ENCODE assay signal across 11 cellular contexts in genomic region chr16:4488486-4488967, GRCh38. TPM values are rescaled to one million over a fixed set of nuclear protein-coding genes. Genes with fewer than 3 reads are reported as not detected.
A peak's percentile ranks its signal among the peaks of the same experiment; 100 is the strongest.
DNase-seq lines count a peak whose midpoint lies in the region; ATAC-seq, FAIRE-seq and TF ChIP-seq lines count a peak whose summit lies in the region.
"Had no signal": no experiment of that assay in that cellular context is flagged by ENCODE, and none has a peak within 500 bp of the region (broad histone marks: within the 10 kb centered on the region; RNA-seq: fewer than 3 reads in every experiment).

No MANE protein-coding gene starts in this region.

- H3K4me3 Mint-ChIP-seq in activated T-cell treated with anti-CD3 and anti-CD28 coated beads, Interleukin-2, amount 50 U/mL, for 24 hours, result no peak overlapping the region
- H3K4me3 Mint-ChIP-seq in activated CD4-positive, alpha-beta memory T cell treated with anti-CD3 and anti-CD28 coated beads, Interleukin-2, amount 10 ng/mL, durations not matched to agents 7 days and 5 days, result peak overlapping the region; percentile 55

- no peak overlapping the region for H3K9ac ChIP-seq in kidney (ENCODE audit: low read length in 2 of 2)

- H3K27me3 Mint-ChIP-seq in activated T-cell treated with anti-CD3 and anti-CD28 coated beads, Interleukin-2, amount 50 U/mL, for 24 hours, result no peaks in the 10 kb centered on the region
- no peaks in the 10 kb centered on the region for H3K27me3 Mint-ChIP-seq in activated CD4-positive, alpha-beta memory T cell treated with anti-CD3 and anti-CD28 coated beads, Interleukin-2, amount 10 ng/mL, durations not matched to agents 7 days and 5 days

- no peak for FAIRE-seq in kidney (lab: Jason Lieb, UNC)

- H3K27me3 ChIP-seq in thymus (ENCODE audit: control insufficient read depth, insufficient read depth), result no peaks in the 10 kb centered on the region

- no peak for TF ChIP-seq CTCF in kidney (IDR thresholded peaks at IDR 0.05; ENCODE audit: borderline replicate concordance, extremely low read depth, insufficient read depth)

- H3K9me3 ChIP-seq in kidney (ENCODE audit: control insufficient read depth in 1 of 2, low read length in 2 of 2) (no peaks in the 10 kb centered on the region), thymus (ENCODE audit: control insufficient read depth) (no peaks in the 10 kb centered on the region)

- POLR2A ChIA-PET in activated CD4-positive, alpha-beta memory T cell treated with anti-CD3 and anti-CD28 coated beads, Interleukin-2, amount 10 ng/mL, durations not matched to agents 7 days and 5 days (lab: Charles Lee), result interaction anchor here (1.0 to 5.1 kb wide), 6 partner anchors 12 to 73 kb away, joined by 3 to 77 read pairs (median 16); partner anchors contain the start of genes HMOX2 and NMRAL1

- WGBS in thymus, result 8% methylated on average over 1 of the region's 1 CpG

- peaks cover 84% of the 10 kb centered on the region for H3K36me3 Mint-ChIP-seq in activated T-cell treated with anti-CD3 and anti-CD28 coated beads, Interleukin-2, amount 50 U/mL, for 24 hours (ENCODE audit: low read depth)
- H3K36me3 Mint-ChIP-seq in activated CD4-positive, alpha-beta memory T cell treated with anti-CD3 and anti-CD28 coated beads, Interleukin-2, amount 10 ng/mL, durations not matched to agents 7 days and 5 days (ENCODE audit: low read depth), result peaks cover 59% of the 10 kb centered on the region

- H3K27ac ChIP-seq in kidney (ENCODE audit: low read depth in 2 of 2, low read length in 2 of 2), result peak overlapping the region; percentile 8 to 83
- H3K27ac ChIP-seq in thymus (ENCODE audit: low read depth), result peak overlapping the region; percentile 85

- ATAC-seq in HG03354 (IDR thresholded peaks at IDR 0.05; ENCODE audit: poor library complexity, severe bottlenecking, unreplicated experiment), result no peak

- peaks cover 68% of the 10 kb centered on the region for H3K4me1 Mint-ChIP-seq in activated T-cell treated with anti-CD3 and anti-CD28 coated beads, Interleukin-2, amount 50 U/mL, for 24 hours (ENCODE audit: low read depth)
- H3K4me1 Mint-ChIP-seq in activated CD4-positive, alpha-beta memory T cell treated with anti-CD3 and anti-CD28 coated beads, Interleukin-2, amount 10 ng/mL, durations not matched to agents 7 days and 5 days, result peaks cover 51% of the 10 kb centered on the region

- no peak for DNase-seq in activated T-cell treated with anti-CD3 and anti-CD28 coated beads, Interleukin-2, amount 50 U/mL, for 24 hours
- DNase-seq in activated T-cell treated with anti-CD3 and anti-CD28 coated beads, Interleukin-2, amount 50 U/mL, for 1 hour, result no peak
- peak; percentile 33 for DNase-seq in activated CD4-positive, alpha-beta memory T cell treated with anti-CD3 and anti-CD28 coated beads, Interleukin-2, amount 10 ng/mL, durations not matched to agents 7 days and 5 days
- DNase-seq in kidney (no peak), NCI-H2171 treated with DMSO at 0.1 percent for 48 hours (lab: John Stamatoyannopoulos, UW) (no peak), GM19240 (ENCODE audit: insufficient read length, low spot score) (no peak)
- DNase-seq: activated CD8-positive, alpha-beta memory T cell treated with anti-CD3 and anti-CD28 coated beads, Interleukin-2, amount 50 U/mL, for 4 hours; NCI-H2107; SIG-M5 had no signal

- H3K4me1 ChIP-seq in kidney (ENCODE audit: control insufficient read depth in 1 of 2, insufficient read depth in 1 of 2, low read depth in 1 of 2, low read length in 2 of 2), result peaks cover 21 to 23% of the 10 kb centered on the region in 2 donors
- peaks cover 16% of the 10 kb centered on the region for H3K4me1 ChIP-seq in thymus (ENCODE audit: control insufficient read depth, insufficient read depth, low read length)

- CTCF ChIA-PET in activated CD4-positive, alpha-beta memory T cell treated with anti-CD3 and anti-CD28 coated beads, Interleukin-2, amount 10 ng/mL, durations not matched to agents 7 days and 5 days (lab: Charles Lee), result interaction anchor here (0.8 to 2.8 kb wide), 8 partner anchors 11 to 60 kb away, joined by 3 to 43 read pairs (median 5); partner anchors contain the start of gene HMOX2

- no peak overlapping the region for H3K4me3 ChIP-seq in kidney (ENCODE audit: low read length in 2 of 2)
- H3K4me3 ChIP-seq in thymus (ENCODE audit: low read length), result no peak overlapping the region

- H3K36me3 ChIP-seq in kidney (ENCODE audit: control insufficient read depth in 1 of 2, insufficient read depth in 2 of 2, low read length in 2 of 2), result peaks cover 5 to 6% of the 10 kb centered on the region in 2 donors
- peaks cover 10% of the 10 kb centered on the region for H3K36me3 ChIP-seq in thymus (ENCODE audit: control insufficient read depth, insufficient read depth)

- H3K27ac Mint-ChIP-seq in activated T-cell treated with anti-CD3 and anti-CD28 coated beads, Interleukin-2, amount 50 U/mL, for 24 hours, result peak overlapping the region; percentile 89
- peak overlapping the region; percentile 97 for H3K27ac Mint-ChIP-seq in activated CD4-positive, alpha-beta memory T cell treated with anti-CD3 and anti-CD28 coated beads, Interleukin-2, amount 10 ng/mL, durations not matched to agents 7 days and 5 days

- intact Hi-C loops in kidney (cut with DNase I), result no loop called here

- H3K9me3 Mint-ChIP-seq in activated T-cell treated with anti-CD3 and anti-CD28 coated beads, Interleukin-2, amount 50 U/mL, for 24 hours, result no peaks in the 10 kb centered on the region
- no peaks in the 10 kb centered on the region for H3K9me3 Mint-ChIP-seq in activated CD4-positive, alpha-beta memory T cell treated with anti-CD3 and anti-CD28 coated beads, Interleukin-2, amount 10 ng/mL, durations not matched to agents 7 days and 5 days

RNA-seq across cellular contexts. Expression of gene HMOX2, which starts 12.3 kb away (rescaled TPM):
- 10 to 100 TPM; 77.4 to 83.4 TPM for total RNA-seq in activated CD4-positive, alpha-beta memory T cell treated with anti-CD3 and anti-CD28 coated beads, Interleukin-2, amount 10 ng/mL, durations not matched to agents 7 days and 5 days
- total RNA-seq in kidney, result 56.4 TPM
- polyA plus RNA-seq in kidney (ENCODE audit: insufficient read depth, low read depth, low replicate concordance), result 116 TPM
- 38.3 TPM for polyA plus RNA-seq in thymus

RNA-seq across cellular contexts. Expression of gene NMRAL1, which starts 14.1 kb away (rescaled TPM):
- total RNA-seq in activated CD4-positive, alpha-beta memory T cell treated with anti-CD3 and anti-CD28 coated beads, Interleukin-2, amount 10 ng/mL, durations not matched to agents 7 days and 5 days, result 10 to 100 TPM; 49.5 to 56.2 TPM
- total RNA-seq in kidney, result 54.9 TPM
- 94.1 TPM for polyA plus RNA-seq in kidney (ENCODE audit: insufficient read depth, low read depth, low replicate concordance)
- polyA plus RNA-seq in thymus, result 44.9 TPM

RNA-seq across cellular contexts. Expression of gene CDIP1, which starts 50.0 kb away (rescaled TPM):
- total RNA-seq in activated CD4-positive, alpha-beta memory T cell treated with anti-CD3 and anti-CD28 coated beads, Interleukin-2, amount 10 ng/mL, durations not matched to agents 7 days and 5 days, result 10 to 100 TPM; 28.7 to 30.7 TPM
- total RNA-seq in kidney, result 40.8 TPM
- polyA plus RNA-seq in kidney (ENCODE audit: insufficient read depth, low read depth, low replicate concordance), result 80.4 TPM
- 24.9 TPM for polyA plus RNA-seq in thymus
